ENCODE assay signal across 24 cellular contexts in genomic region chr5:92613546-92613945, GRCh38.
DNase-seq lines count a peak whose midpoint lies in the region; ATAC-seq, FAIRE-seq and TF ChIP-seq lines count a peak whose summit lies in the region.
"Had no signal": no experiment of that assay in that cellular context is flagged by ENCODE, and none has a peak within 500 bp of the region (broad histone marks: within the 10 kb centered on the region; RNA-seq: fewer than 3 reads in every experiment).

No MANE protein-coding gene starts in this region.

- no peak overlapping the region for H3K4me3 Mint-ChIP-seq in H9
- H3K4me3 Mint-ChIP-seq: activated naive CD4-positive, alpha-beta T cell treated with anti-CD3 and anti-CD28 coated beads, Interleukin-2, amount 10 ng/mL, durations not matched to agents 7 days and 5 days; activated T-cell treated with anti-CD3 and anti-CD28 coated beads, Interleukin-2, amount 50 U/mL, for 4 hours had no signal

- H4K5ac ChIP-seq in H9 (ENCODE audit: insufficient read length, low read depth, low read length) = no peak overlapping the region

- H3K14ac ChIP-seq in H9 (ENCODE audit: insufficient read depth, low read length) = no peak overlapping the region

- no peak overlapping the region for H2BK120ac ChIP-seq in H9 (ENCODE audit: low read depth, low read length, poor library complexity, severe bottlenecking)

- H4K20me1 ChIP-seq in H9 (ENCODE audit: control insufficient read depth, insufficient read depth, insufficient read length) = no peaks in the 10 kb centered on the region
- H4K20me1 ChIP-seq: BLaER1 had no signal

- H3K36me3 ChIP-seq in gastrocnemius medialis = no peaks in the 10 kb centered on the region
- H3K36me3 ChIP-seq: BLaER1, upper lobe of right lung had no signal

- FAIRE-seq in GM19239 (lab: Jason Lieb, UNC) = no peak
- FAIRE-seq: A204.1, colon, GM18507, HTR-8/SVneo had no signal

- H2BK20ac ChIP-seq in H9 (ENCODE audit: low read depth, low read length, poor library complexity, severe bottlenecking) = no peak overlapping the region

- no peak for TF ChIP-seq CTCF in astrocyte of the cerebellum (IDR thresholded peaks at IDR 0.05; ENCODE audit: low read depth, low read length, missing control alignments)
- TF ChIP-seq CTCF in fibroblast of villous mesenchyme (IDR thresholded peaks at IDR 0.05; ENCODE audit: insufficient read depth, low read depth, low read length) = no peak
- TF ChIP-seq CTCF in gastrocnemius medialis (IDR thresholded peaks at IDR 0.05 in 4 of 5, conservative IDR thresholded peaks at IDR 0.05 in 1 of 5) = no peak
- TF ChIP-seq CTCF in H9 (conservative IDR thresholded peaks at IDR 0.05) = no peak

- no peak for TF ChIP-seq POLR2A in gastrocnemius medialis (IDR thresholded peaks at IDR 0.05)

- intact Hi-C loops in gastrocnemius medialis (cut with DNase I; ENCODE audit: low total_unique reads) = no loop called here

- no peaks in the 10 kb centered on the region for H3K27me3 Mint-ChIP-seq in H9 (ENCODE audit: low read depth)
- H3K27me3 Mint-ChIP-seq: activated naive CD4-positive, alpha-beta T cell treated with anti-CD3 and anti-CD28 coated beads, Interleukin-2, amount 10 ng/mL, durations not matched to agents 7 days and 5 days had no signal

- no peaks in the 10 kb centered on the region for H3K23me2 ChIP-seq in H9 (ENCODE audit: insufficient read length, low read depth, low read length, poor library complexity, severe bottlenecking)

- peak; percentile 67 for DNase-seq in A172 (ENCODE audit: low spot score)
- DNase-seq in HS-27A (ENCODE audit: low read depth) = peak; percentile 2
- peak; percentile 5 for DNase-seq in astrocyte of the cerebellum (ENCODE audit: low read depth)
- DNase-seq in fibroblast of villous mesenchyme (ENCODE audit: low read depth) = peak; percentile 22
- DNase-seq in gastrocnemius medialis = no peak
- no peak for DNase-seq in GM19239 (ENCODE audit: insufficient read length, low spot score)
- DNase-seq in H9 = no peak
- no peak for DNase-seq in NCI-H146 (lab: John Stamatoyannopoulos, UW)
- DNase-seq: activated CD4-positive, alpha-beta T cell treated with anti-CD3 and anti-CD28 coated beads for 1 hour; activated naive CD4-positive, alpha-beta T cell treated with anti-CD3 and anti-CD28 coated beads, Interleukin-2, amount 10 ng/mL, durations not matched to agents 7 days and 5 days; activated T-cell treated with anti-CD3 and anti-CD28 coated beads, Interleukin-2, amount 50 U/mL, for 4 hours; anterior cingulate cortex; Caco-2; NCI-H1092; NCI-H2029 treated with DMSO at 0.1 percent for 48 hours; NCI-H446 treated with DMSO at 0.1 percent for 48 hours; stimulated activated CD8-positive, alpha-beta memory T cell treated with anti-CD3 and anti-CD28 coated beads, Interleukin-4, amount 100 ng/mL, for 48 hours; upper lobe of right lung had no signal

- no peaks in the 10 kb centered on the region for H3K27me3 ChIP-seq in gastrocnemius medialis
- H3K27me3 ChIP-seq in H9 (ENCODE audit: insufficient read depth, low read length) = no peaks in the 10 kb centered on the region
- H3K27me3 ChIP-seq: BLaER1, upper lobe of right lung had no signal

- no peak overlapping the region for H3K9ac ChIP-seq in H9 (ENCODE audit: extremely low read depth, insufficient read length, low read length)
- H3K9ac ChIP-seq: BLaER1 had no signal

- H3K4me1 ChIP-seq in gastrocnemius medialis = no peaks in the 10 kb centered on the region
- no peaks in the 10 kb centered on the region for H3K4me1 ChIP-seq in H9 (ENCODE audit: insufficient read depth, low read length)
- H3K4me1 ChIP-seq: BLaER1, Caco-2, upper lobe of right lung had no signal

- 100% methylated on average over 1 of the region's 4 CpGs for WGBS in H9 (ENCODE audit: extremely low coverage, insufficient read length, low lambda C conversion rate)

- 0 out of 7 replicates have a peak, but pooled peaks cover 0 to 3% (median 0%) of the 10 kb centered on the region in 3 experiments for H3K36me3 Mint-ChIP-seq in H9 (ENCODE audit: insufficient read depth in 1 of 3, low read depth in 3 of 3)
- H3K36me3 Mint-ChIP-seq: activated naive CD4-positive, alpha-beta T cell treated with anti-CD3 and anti-CD28 coated beads, Interleukin-2, amount 10 ng/mL, durations not matched to agents 7 days and 5 days had no signal

- no peak overlapping the region for H3K4me2 ChIP-seq in H9 (ENCODE audit: insufficient read depth, insufficient read length, low read length)
- H3K4me2 ChIP-seq: BLaER1 had no signal

- no peak overlapping the region for H3K56ac ChIP-seq in H9 (ENCODE audit: insufficient read length, low read depth, low read length)

- H2AK5ac ChIP-seq in H9 (ENCODE audit: insufficient read length, low read length) = no peak overlapping the region

- H4K91ac ChIP-seq in H9 (ENCODE audit: insufficient read length, low read depth, low read length) = no peak overlapping the region

- in situ Hi-C loops in astrocyte of the cerebellum (cut with HindIII; ENCODE audit: low sequenced_read_pairs) = no loop called here
- in situ Hi-C loops in gastrocnemius medialis (cut with MboI; ENCODE audit: low sequenced_read_pairs in 4 of 4) = no loop called here

- no peaks in the 10 kb centered on the region for H3K79me1 ChIP-seq in H9 (ENCODE audit: insufficient read depth, low read depth, low read length, poor library complexity, severe bottlenecking)

- ATAC-seq in gastrocnemius medialis = no peak
- ATAC-seq: activated T-cell treated with anti-CD3 and anti-CD28 coated beads, Interleukin-2, amount 50 U/mL, for 4 hours; Right ventricle myocardium inferior; upper lobe of right lung had no signal

- H3K4me1 Mint-ChIP-seq in H9 = no peaks in the 10 kb centered on the region
- H3K4me1 Mint-ChIP-seq: activated naive CD4-positive, alpha-beta T cell treated with anti-CD3 and anti-CD28 coated beads, Interleukin-2, amount 10 ng/mL, durations not matched to agents 7 days and 5 days had no signal

- H2BK12ac ChIP-seq in H9 (ENCODE audit: insufficient read length, low read depth, low read length) = no peak overlapping the region

- no peak overlapping the region for H2BK5ac ChIP-seq in H9 (ENCODE audit: insufficient read length, low read length)

- no peak overlapping the region for H3K18ac ChIP-seq in H9 (ENCODE audit: insufficient read length, low read depth, low read length)

- H3K23ac ChIP-seq in H9 (ENCODE audit: insufficient read length, low read depth, low read length) = no peak overlapping the region

- no peak overlapping the region for H3K27ac ChIP-seq in gastrocnemius medialis
- H3K27ac ChIP-seq in H9 (ENCODE audit: insufficient read length, low read depth, low read length) = no peak overlapping the region
- H3K27ac ChIP-seq: BLaER1, upper lobe of right lung had no signal

- H3T11ph ChIP-seq in H9 (ENCODE audit: low read length) = no peak overlapping the region

- no peak overlapping the region for H4K8ac ChIP-seq in H9 (replicated peaks; ENCODE audit: insufficient read length, low read depth, low read length)

- peaks cover 0 to 2% of the 10 kb centered on the region in 2 experiments; a peak in 2 of 5 replicates for H3K9me3 Mint-ChIP-seq in H9
- H3K9me3 Mint-ChIP-seq: activated T-cell treated with anti-CD3 and anti-CD28 coated beads, Interleukin-2, amount 50 U/mL, for 4 hours had no signal

- no peaks in the 10 kb centered on the region for H3K79me2 ChIP-seq in H9 (ENCODE audit: insufficient read depth, low read length)

- H3K4ac ChIP-seq in H9 (ENCODE audit: low read depth, low read length) = no peak overlapping the region

- no peak overlapping the region for H3K4me3 ChIP-seq in astrocyte of the cerebellum (ENCODE audit: low read depth, low read length)
- H3K4me3 ChIP-seq in fibroblast of villous mesenchyme (ENCODE audit: low read depth, low read length) = no peak overlapping the region
- no peak overlapping the region for H3K4me3 ChIP-seq in gastrocnemius medialis
- H3K4me3 ChIP-seq: BLaER1, upper lobe of right lung had no signal

- H3K9me3 ChIP-seq in gastrocnemius medialis (no peaks in the 10 kb centered on the region), H9 (ENCODE audit: control insufficient read depth, low read depth, low read length) (no peaks in the 10 kb centered on the region)
- H3K9me3 ChIP-seq: Caco-2, upper lobe of right lung had no signal

- no peak overlapping the region for H2BK15ac ChIP-seq in H9 (ENCODE audit: low read depth, low read length)

- no peak overlapping the region for H2AFZ ChIP-seq in H9 (ENCODE audit: low read length)

- no peak overlapping the region for H3K27ac Mint-ChIP-seq in H9
- H3K27ac Mint-ChIP-seq: activated naive CD4-positive, alpha-beta T cell treated with anti-CD3 and anti-CD28 coated beads, Interleukin-2, amount 10 ng/mL, durations not matched to agents 7 days and 5 days had no signal

Comparison
In these comparisons a context has a peak if more than half of its experiments do, and no peak if none do; other contexts are left out.
1. DNase-seq: peak in A172 (single experiment), HS-27A (single experiment), astrocyte of the cerebellum (single experiment) and fibroblast of villous mesenchyme (single experiment); none in gastrocnemius medialis (0 of 2), GM19239 (single experiment), H9 (single experiment) and NCI-H146 (single experiment).